In the genomic region with DNA sequence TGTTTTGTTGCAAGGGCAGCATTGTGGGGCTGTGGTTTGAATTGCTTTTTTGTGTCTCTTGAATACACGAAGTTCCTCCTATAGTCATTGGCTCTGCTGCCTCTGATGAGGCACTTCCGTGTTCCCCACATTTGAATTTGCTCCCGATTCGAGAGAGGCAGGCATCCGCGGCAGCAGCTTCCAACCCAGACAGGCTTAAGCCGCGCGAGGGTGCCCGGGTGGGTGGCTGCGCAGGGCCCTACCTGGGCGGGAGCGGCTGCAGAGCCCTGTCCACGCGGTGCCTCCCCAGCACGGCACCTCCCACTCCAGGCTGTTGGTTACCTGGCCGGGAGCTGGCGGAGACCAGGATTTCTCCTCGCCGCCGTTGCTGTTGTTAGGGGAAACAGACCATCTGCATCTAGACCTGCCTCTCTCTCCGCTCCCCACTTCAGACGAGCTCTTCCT, we compare ENCODE assay signal across 8 cellular contexts.
DNase-seq lines count a peak whose midpoint lies in the region; ATAC-seq and TF ChIP-seq lines count a peak whose summit lies in the region.

No MANE protein-coding gene starts in this region.

- DNase-seq in NCI-H1092 treated with DMSO at 0.1 percent for 48 hours (lab: John Stamatoyannopoulos, UW) (peak; percentile 85), fibroblast of pulmonary artery (ENCODE audit: low read depth) (no peak), psoas muscle (no peak), NCI-H446 (lab: John Stamatoyannopoulos, UW) (no peak)
- DNase-seq in activated T-cell treated with anti-CD3 and anti-CD28 coated beads, Interleukin-2, amount 50 U/mL, for 1 hour = peak; percentile 29

- H3K9me3 ChIP-seq in psoas muscle = no peaks in the 10 kb centered on the region

- no peak overlapping the region for H3K27ac ChIP-seq in psoas muscle

- H3K27me3 ChIP-seq in psoas muscle (ENCODE audit: insufficient read depth in 3 of 3, low read length in 2 of 3) = no peaks in the 10 kb centered on the region

- WGBS in psoas muscle, 3 donors = 46 to 59% (median 50%) methylated on average over 23 of the region's 23 CpGs

- peak overlapping the region; percentile 30 for H3K4me3 ChIP-seq in fibroblast of pulmonary artery (replicated peaks; ENCODE audit: low read depth, low read length)
- peak overlapping the region; percentile 41 for H3K4me3 ChIP-seq in psoas muscle

- intact Hi-C loops in psoas muscle (cut with DNase I) = loop anchor here in 1 of 2 donors (5.0 kb wide), 1 partner anchor 47 kb away; no protein-coding TSS in a partner anchor

- TF ChIP-seq CTCF in fibroblast of pulmonary artery (IDR thresholded peaks at IDR 0.05; ENCODE audit: low read length, missing control alignments) = no peak
- no peak for TF ChIP-seq CTCF in psoas muscle (IDR thresholded peaks at IDR 0.05)

- peak; percentile 56 for ATAC-seq in GM18502 (IDR thresholded peaks at IDR 0.05; ENCODE audit: poor library complexity, unreplicated experiment)
- peak in 1 of 4 donors; percentile 21 for ATAC-seq in psoas muscle
- no peak for ATAC-seq in GM19328 (IDR thresholded peaks at IDR 0.05; ENCODE audit: unreplicated experiment)
- no peak for ATAC-seq in HG03095 (IDR thresholded peaks at IDR 0.05; ENCODE audit: unreplicated experiment)

- H3K4me1 ChIP-seq in psoas muscle = no peaks in the 10 kb centered on the region

- no peaks in the 10 kb centered on the region for H3K36me3 ChIP-seq in psoas muscle (ENCODE audit: insufficient read depth in 1 of 2, low read depth in 1 of 2)

Comparison
In these comparisons a context has a peak if more than half of its experiments do, and no peak if none do; other contexts are left out.
1. DNase-seq: peak in NCI-H1092 treated with DMSO at 0.1 percent for 48 hours (single experiment) and activated T-cell treated with anti-CD3 and anti-CD28 coated beads, Interleukin-2, amount 50 U/mL, for 1 hour (single experiment); none in fibroblast of pulmonary artery (single experiment), psoas muscle (0 of 2) and NCI-H446 (0 of 2).